Comparison of ENCODE assay signal across 22 cellular contexts in genomic region chr19:56126983-56127780, GRCh38. TPM values are rescaled to one million over a fixed set of nuclear protein-coding genes. Genes with fewer than 3 reads are reported as not detected.
"Had no signal": no experiment of that assay in that cellular context is flagged by ENCODE, and none has a peak within 500 bp of the region (broad histone marks: within the 10 kb centered on the region; RNA-seq: fewer than 3 reads in every experiment).

No MANE protein-coding gene starts in this region.

- H3K27me3 ChIP-seq: dorsolateral prefrontal cortex, esophagus muscularis mucosa, pancreas, uterus had no signal

- H3K4me1 ChIP-seq: uterus had no signal

- H3K9me3 ChIP-seq: esophagus muscularis mucosa, pancreas, thoracic aorta, uterus had no signal

- H3K9me3 Mint-ChIP-seq: activated CD8-positive, alpha-beta T cell treated with anti-CD3 and anti-CD28 coated beads for 36 hours; activated naive CD8-positive, alpha-beta T cell treated with anti-CD3 and anti-CD28 coated beads, Interleukin-2, amount 50 U/mL, for 24 hours; activated T-cell treated with anti-CD3 and anti-CD28 coated beads, Interleukin-2, amount 50 U/mL, for 72 hours; stimulated activated naive CD8-positive, alpha-beta T cell treated with anti-CD3 and anti-CD28 coated beads, Interleukin-15, amount 100 ng/mL, for 72 hours; T-helper 2 cell treated with Interferon-gamma antibody and Interleukin-4, amounts not matched to agents 5 μg/mL and 100 μg/mL, for 36 hours had no signal

- H3K4me3 ChIP-seq: dorsolateral prefrontal cortex, esophagus muscularis mucosa, pancreas, thoracic aorta, uterus had no signal

- H3K36me3 ChIP-seq: esophagus muscularis mucosa, pancreas, thoracic aorta, uterus had no signal

- DNase-seq: activated CD8-positive, alpha-beta memory T cell treated with anti-CD3 and anti-CD28 coated beads, Interleukin-2, amount 50 U/mL, for 4 hours; activated CD8-positive, alpha-beta T cell treated with anti-CD3 and anti-CD28 coated beads for 36 hours; activated naive CD4-positive, alpha-beta T cell; activated naive CD8-positive, alpha-beta T cell treated with anti-CD3 and anti-CD28 coated beads, Interleukin-2, amount 50 U/mL, for 24 hours; activated T-cell treated with anti-CD3 and anti-CD28 coated beads, Interleukin-2, amount 50 U/mL, for 72 hours; dorsolateral prefrontal cortex; foreskin fibroblast; glutamatergic neuron; mammary epithelial cell; stimulated activated CD4-positive, alpha-beta T cell treated with anti-CD3 and anti-CD28 coated beads, Interleukin-15, amount 100 ng/mL, for 24 hours; stimulated activated CD4-positive, alpha-beta T cell treated with anti-CD3 and anti-CD28 coated beads, Interleukin-4, amount 100 ng/mL, for 24 hours; stimulated activated naive CD8-positive, alpha-beta T cell treated with anti-CD3 and anti-CD28 coated beads, Interleukin-15, amount 100 ng/mL, for 72 hours; uterus had no signal

- H3K27ac Mint-ChIP-seq: activated CD8-positive, alpha-beta T cell treated with anti-CD3 and anti-CD28 coated beads for 36 hours; activated naive CD8-positive, alpha-beta T cell treated with anti-CD3 and anti-CD28 coated beads, Interleukin-2, amount 50 U/mL, for 24 hours; activated T-cell treated with anti-CD3 and anti-CD28 coated beads, Interleukin-2, amount 50 U/mL, for 72 hours; stimulated activated naive CD8-positive, alpha-beta T cell treated with anti-CD3 and anti-CD28 coated beads, Interleukin-15, amount 100 ng/mL, for 72 hours; T-helper 2 cell treated with Interferon-gamma antibody and Interleukin-4, amounts not matched to agents 5 μg/mL and 100 μg/mL, for 36 hours had no signal

- H3K27ac ChIP-seq: dorsolateral prefrontal cortex, esophagus muscularis mucosa, thoracic aorta, uterus had no signal

- ATAC-seq: activated CD8-positive, alpha-beta T cell treated with anti-CD3 and anti-CD28 coated beads for 36 hours; activated naive CD8-positive, alpha-beta T cell treated with anti-CD3 and anti-CD28 coated beads, Interleukin-2, amount 50 U/mL, for 24 hours; activated T-cell treated with anti-CD3 and anti-CD28 coated beads, Interleukin-2, amount 50 U/mL, for 72 hours; pancreas; stimulated activated naive CD8-positive, alpha-beta T cell treated with anti-CD3 and anti-CD28 coated beads, Interleukin-15, amount 100 ng/mL, for 72 hours had no signal

- H3K4me3 Mint-ChIP-seq: activated CD8-positive, alpha-beta T cell treated with anti-CD3 and anti-CD28 coated beads for 36 hours; activated naive CD8-positive, alpha-beta T cell treated with anti-CD3 and anti-CD28 coated beads, Interleukin-2, amount 50 U/mL, for 24 hours; activated T-cell treated with anti-CD3 and anti-CD28 coated beads, Interleukin-2, amount 50 U/mL, for 72 hours; stimulated activated naive CD8-positive, alpha-beta T cell treated with anti-CD3 and anti-CD28 coated beads, Interleukin-15, amount 100 ng/mL, for 72 hours; T-helper 2 cell treated with Interferon-gamma antibody and Interleukin-4, amounts not matched to agents 5 μg/mL and 100 μg/mL, for 36 hours had no signal

- H3K27me3 Mint-ChIP-seq: activated CD8-positive, alpha-beta T cell treated with anti-CD3 and anti-CD28 coated beads for 36 hours; activated naive CD8-positive, alpha-beta T cell treated with anti-CD3 and anti-CD28 coated beads, Interleukin-2, amount 50 U/mL, for 24 hours; stimulated activated naive CD8-positive, alpha-beta T cell treated with anti-CD3 and anti-CD28 coated beads, Interleukin-15, amount 100 ng/mL, for 72 hours had no signal

RNA-seq across cellular contexts. Expression of gene GALP, which starts 48.6 kb away (rescaled TPM):
- total RNA-seq: activated CD8-positive, alpha-beta T cell treated with anti-CD3 and anti-CD28 coated beads for 36 hours; activated T-cell treated with anti-CD3 and anti-CD28 coated beads, Interleukin-2, amount 50 U/mL, for 72 hours; astrocyte; dorsolateral prefrontal cortex; esophagus muscularis mucosa; mammary epithelial cell; mucosa of gallbladder; pancreas; renal cortical epithelial cell; skeletal muscle tissue; thoracic aorta; uterus had no signal
- polyA plus RNA-seq: mammary epithelial cell, neural cell, pancreas had no signal
